ENCODE assay signal across 11 cellular contexts in the genomic region with DNA sequence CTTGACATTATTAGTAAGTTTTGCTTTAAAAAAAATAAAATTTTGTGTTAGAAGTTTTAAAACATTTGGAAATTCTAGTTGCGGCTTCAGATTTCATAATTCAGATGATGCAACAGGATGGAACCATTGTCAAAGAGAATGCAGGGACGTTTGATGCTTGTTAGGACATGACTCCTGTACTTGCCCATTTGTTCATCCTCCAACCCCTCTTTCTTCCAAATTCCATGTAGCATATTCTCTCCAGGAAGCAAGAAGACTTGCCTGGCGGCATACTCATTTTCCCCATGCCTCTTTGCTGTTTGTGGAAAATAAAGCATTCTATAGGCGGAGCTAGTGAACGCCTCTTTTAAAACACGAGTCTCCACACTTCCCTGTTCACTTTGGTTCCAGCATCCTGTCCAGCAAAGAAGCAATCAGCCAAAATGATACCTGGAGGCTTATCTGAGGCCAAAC. TPM values are rescaled to one million over a fixed set of nuclear protein-coding genes. Genes with fewer than 3 reads are reported as not detected.
DNase-seq lines count a peak whose midpoint lies in the region; ATAC-seq and TF ChIP-seq lines count a peak whose summit lies in the region.
"Had no signal": no experiment of that assay in that cellular context is flagged by ENCODE, and none has a peak within 500 bp of the region (broad histone marks: within the 10 kb centered on the region; RNA-seq: fewer than 3 reads in every experiment).

A gene with protein sequence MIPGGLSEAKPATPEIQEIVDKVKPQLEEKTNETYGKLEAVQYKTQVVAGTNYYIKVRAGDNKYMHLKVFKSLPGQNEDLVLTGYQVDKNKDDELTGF (plus strand): TSS at position 378 of the 453 bp plus-strand sequence. CDS start 45 bp downstream, at position 423.

- no TSS peak for BruUV-seq in PC-9 (replicated peaks; lab: Mats Ljungman, UMichigan)

- intact Hi-C loops in PC-9 (cut with micrococcal nuclease; ENCODE audit: unreplicated experiment), result no loop called here

- H4K20me1 ChIP-seq in PC-9 (ENCODE audit: insufficient read depth) (no peaks in the 10 kb centered on the region), osteoblast (ENCODE audit: insufficient read depth, low read length) (no peaks in the 10 kb centered on the region)

- H3K4me1 ChIP-seq in PC-9 (replicated peaks; ENCODE audit: insufficient read depth) (no peaks in the 10 kb centered on the region), osteoblast (ENCODE audit: insufficient read depth, low read length) (no peaks in the 10 kb centered on the region)
- H3K4me1 ChIP-seq: BE2C had no signal

- H3K4me3 ChIP-seq in PC-9, result no peak within 1 kb of the TSS
- H3K4me3 ChIP-seq in osteoblast (ENCODE audit: insufficient read depth, low read length), result peak within 1 kb of the TSS; percentile 38

- DNase-seq in CD1c-positive myeloid dendritic cell (ENCODE audit: extremely low spot score), result peak; percentile 61
- peak in 1 of 2 experiments; percentile 24 for DNase-seq in PC-9
- peak; percentile 55 for DNase-seq in osteoblast (ENCODE audit: insufficient read length, low spot score, missing footprints)
- DNase-seq: activated T-cell treated with anti-CD3 and anti-CD28 coated beads, Interleukin-2, amount 50 U/mL, for 24 hours; BE2C had no signal

- POLR2A ChIA-PET in PC-9 (lab: Charles Lee; ENCODE audit: unreplicated experiment), result no interaction called here

- no peaks in the 10 kb centered on the region for H3K9me2 ChIP-seq in PC-9 (ENCODE audit: insufficient read depth)

- TF ChIP-seq CTCF in PC-9 (conservative IDR thresholded peaks at IDR 0.05) (no peak), osteoblast (IDR thresholded peaks at IDR 0.05; ENCODE audit: extremely low read depth, low read depth, low read length) (no peak)

- H3K27ac ChIP-seq in PC-9 (no peak within 1 kb of the TSS), osteoblast (ENCODE audit: low read depth, low read length) (no peak within 1 kb of the TSS)

- H3K27me3 ChIP-seq in PC-9 (ENCODE audit: insufficient read depth, low read depth) (no peaks in the 10 kb centered on the region), osteoblast (ENCODE audit: insufficient read depth, low read length) (no peaks in the 10 kb centered on the region)
- H3K27me3 ChIP-seq: BE2C had no signal

- no peaks in the 10 kb centered on the region for H3K9me3 ChIP-seq in PC-9 (ENCODE audit: insufficient read depth, low read depth)
- H3K9me3 ChIP-seq in osteoblast (ENCODE audit: low read depth, low read length), result no peaks in the 10 kb centered on the region
- H3K9me3 ChIP-seq: BE2C had no signal

- ATAC-seq in esophagus mucosa, result peak; percentile 89
- no peak for ATAC-seq in HG03521 (IDR thresholded peaks at IDR 0.05; ENCODE audit: unreplicated experiment)
- ATAC-seq in HG02938 (IDR thresholded peaks at IDR 0.05; ENCODE audit: unreplicated experiment), result no peak
- ATAC-seq in GM19395 (IDR thresholded peaks at IDR 0.05; ENCODE audit: unreplicated experiment), result no peak
- no peak for ATAC-seq in GM18517 (IDR thresholded peaks at IDR 0.05; ENCODE audit: unreplicated experiment)

- no peaks in the 10 kb centered on the region for H3F3A ChIP-seq in PC-9 (ENCODE audit: insufficient read depth, low read depth)

- CTCF ChIA-PET in PC-9 (lab: Charles Lee), result no interaction called here

- no peaks in the 10 kb centered on the region for H3K36me3 ChIP-seq in PC-9 (ENCODE audit: low read depth)
- no peaks in the 10 kb centered on the region for H3K36me3 ChIP-seq in osteoblast (ENCODE audit: insufficient read depth, low read length)
- H3K36me3 ChIP-seq: BE2C had no signal

- no peaks in the 10 kb centered on the region for H3K79me2 ChIP-seq in PC-9 (ENCODE audit: low read depth)
- no peaks in the 10 kb centered on the region for H3K79me2 ChIP-seq in osteoblast (ENCODE audit: insufficient read depth, low read length)

- H2AFZ ChIP-seq in PC-9 (no peak within 1 kb of the TSS), osteoblast (ENCODE audit: low read length) (peak within 1 kb of the TSS; percentile 63)

- H3K4me2 ChIP-seq in PC-9 (no peak within 1 kb of the TSS), osteoblast (ENCODE audit: insufficient read depth, low read length) (peak within 1 kb of the TSS; percentile 55)

RNA-seq across cellular contexts. Expression of the gene that starts here (rescaled TPM):
- total RNA-seq in PC-9 (2021) (16.8 and 18.0 TPM in 2 replicates), esophagus mucosa (2,321 TPM), osteoblast (18.1 and 18.3 TPM in 2 replicates)
- total RNA-seq: T-helper 2 cell treated with Interferon-gamma antibody and Interleukin-4, amounts not matched to agents 100 ng/mL and 5 ng/mL, for 36 hours had no signal

Comparison
In these comparisons a context has a peak if more than half of its experiments do, and no peak if none do; other contexts are left out.
1. RNA of the gene that starts here (total RNA-seq): 2,321 TPM in esophagus mucosa (single experiment); 18.1 to 18.3 TPM in osteoblast and 16.8 to 18.0 TPM in PC-9; every median in the first group is over 100 times any median in the second.